8 cellular contexts compared by ENCODE assay signal in the genomic region with DNA sequence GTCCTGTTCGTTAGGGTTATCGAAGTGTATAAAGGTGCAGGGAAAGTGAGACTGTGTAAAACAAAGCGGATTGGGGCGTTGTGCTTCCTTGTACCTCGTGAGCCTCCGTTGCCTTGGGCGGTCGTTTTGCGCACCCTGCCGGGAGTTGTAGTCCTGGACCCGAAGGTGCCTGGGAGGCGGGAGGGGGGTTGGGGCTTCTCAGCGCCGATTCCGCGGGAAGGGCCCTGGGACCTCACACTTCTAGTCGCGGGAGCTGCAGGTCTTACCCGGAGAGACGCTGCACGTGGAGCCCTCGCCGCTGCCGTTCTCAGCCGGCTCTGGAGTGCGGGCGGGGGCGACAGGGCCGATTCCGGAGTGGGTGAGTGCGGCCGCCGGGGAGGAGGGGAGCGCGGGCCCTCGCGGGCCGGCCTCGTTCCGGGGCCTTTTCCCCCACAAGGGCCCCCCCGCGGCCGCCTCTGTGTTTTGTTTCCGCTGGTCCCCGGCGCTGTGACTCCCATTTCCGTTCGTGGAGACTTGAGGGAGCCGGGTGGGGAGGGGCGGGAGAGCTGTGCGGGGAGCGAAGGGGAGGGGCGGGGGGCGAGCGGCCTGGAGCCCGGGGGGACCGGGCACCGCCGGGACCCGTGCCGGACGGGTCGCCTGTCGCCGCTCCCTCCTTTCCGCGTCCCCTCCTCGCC. TPM values are rescaled to one million over a fixed set of nuclear protein-coding genes. Genes with fewer than 3 reads are reported as not detected.
DNase-seq lines count a peak whose midpoint lies in the region; ATAC-seq, FAIRE-seq and TF ChIP-seq lines count a peak whose summit lies in the region.

No MANE protein-coding gene starts in this region.

- H3K9ac ChIP-seq in HepG2 (ENCODE audit: insufficient read depth, low read depth, low read length) = peak overlapping the region; percentile 100

- H3K79me2 ChIP-seq in HepG2 (ENCODE audit: insufficient read depth, low read length) = peaks cover 71% of the 10 kb centered on the region

- H3K4me3 ChIP-seq in HepG2 (replicated peaks in 1 of 3; ENCODE audit: insufficient read depth in 1 of 3, low read depth in 2 of 3, low read length in 3 of 3) = peak overlapping the region; percentile 72 to 100 (median 96)

- peaks cover 16% of the 10 kb centered on the region; the same call in 1 of the 2 replicates for H4K20me1 ChIP-seq in HepG2 (ENCODE audit: insufficient read depth, low read length)

- CTCF ChIA-PET in HepG2 (lab: Yijun Ruan, JAX; ENCODE audit: low intra/inter-chr PET ratio, low total read pairs) = interaction anchor here (1.6 kb wide), 1 partner anchor 66 kb away, joined by 5 read pairs; no protein-coding TSS in a partner anchor

- ATAC-seq in GM19043 (IDR thresholded peaks at IDR 0.05; ENCODE audit: low read depth, unreplicated experiment) (peak; percentile 46), HG03378 (IDR thresholded peaks at IDR 0.05; ENCODE audit: unreplicated experiment) (peak; percentile 52), HepG2 (peak; percentile 77)

- H3K4me1 Mint-ChIP-seq in dendritic cell treated with granulocyte-macrophage colony-stimulating factor and Interleukin-4, amounts not matched to agents 40 ng/mL and 50 ng/mL, for 4 days (ENCODE audit: low read depth) = peaks cover 35% of the 10 kb centered on the region

- H3K27me3 Mint-ChIP-seq in dendritic cell treated with granulocyte-macrophage colony-stimulating factor and Interleukin-4, amounts not matched to agents 40 ng/mL and 50 ng/mL, for 4 days = no peaks in the 10 kb centered on the region

- H3K9me3 ChIP-seq in HepG2 (ENCODE audit: low read length) = no peaks in the 10 kb centered on the region

- TF ChIP-seq EP300 in HepG2 (IDR thresholded peaks at IDR 0.05; ENCODE audit: low read depth in 2 of 2, low read length in 2 of 2) = no peak
- no peak for TF ChIP-seq EP300 in HepG2 (CRISPR knock-in tag; IDR thresholded peaks at IDR 0.05; ENCODE audit: borderline replicate concordance)

- no peak; the same call in 1 of the 2 replicates for TF ChIP-seq RAD21 in HepG2 (CRISPR knock-in tag; IDR thresholded peaks at IDR 0.05)

- POLR2A ChIA-PET in HepG2 (lab: Yijun Ruan, JAX) = interaction anchor here (1.4 to 2.2 kb wide), 3 partner anchors 14 to 129 kb away, joined by 6 to 9 read pairs (median 8); no protein-coding TSS in a partner anchor

- WGBS in HepG2 (ENCODE audit: low lambda C conversion rate) = 0% methylated on average over 11 of the region's 68 CpGs

- peaks cover 37% of the 10 kb centered on the region for H3K36me3 Mint-ChIP-seq in dendritic cell treated with granulocyte-macrophage colony-stimulating factor and Interleukin-4, amounts not matched to agents 40 ng/mL and 50 ng/mL, for 4 days (ENCODE audit: low read depth)

- H3K27ac Mint-ChIP-seq in dendritic cell treated with granulocyte-macrophage colony-stimulating factor and Interleukin-4, amounts not matched to agents 40 ng/mL and 50 ng/mL, for 4 days = peak overlapping the region; percentile 100

- no peak for FAIRE-seq in HepG2 (lab: Jason Lieb, UNC)

- peak overlapping the region; percentile 81 for H3K4me2 ChIP-seq in HepG2 (ENCODE audit: low read depth, low read length)

- H2AFZ ChIP-seq in HepG2 (ENCODE audit: low read length) = peak overlapping the region; percentile 97

- intact Hi-C loops in dendritic cell treated with granulocyte-macrophage colony-stimulating factor and Interleukin-4, amounts not matched to agents 40 ng/mL and 50 ng/mL, for 4 days (cut with micrococcal nuclease) = loop anchor here (2.0 to 10.0 kb wide), 2 partner anchors 279 to 429 kb away; no protein-coding TSS in a partner anchor
- intact Hi-C loops in HepG2 (cut with micrococcal nuclease; ENCODE audit: unreplicated experiment) = loop anchor here (1.0 kb wide), 1 partner anchor 128 kb away; a partner anchor contains a TSS

- H3K9me3 Mint-ChIP-seq in dendritic cell treated with granulocyte-macrophage colony-stimulating factor and Interleukin-4, amounts not matched to agents 40 ng/mL and 50 ng/mL, for 4 days = no peaks in the 10 kb centered on the region

- DNase-seq in AML-193 (lab: John Stamatoyannopoulos, UW) (peak; percentile 53 to 62), NCI-H524 (lab: John Stamatoyannopoulos, UW) (peak; percentile 97), HepG2 (ENCODE audit: low spot score) (peak; percentile 80)
- DNase-seq in activated CD4-positive, alpha-beta T cell treated with anti-CD3 and anti-CD28 coated beads, Interleukin-2, amount 50 U/mL, for 24 hours (ENCODE audit: low read depth in 1 of 2, low spot score in 1 of 2) = peak; percentile 81 to 88
- DNase-seq in stimulated activated CD4-positive, alpha-beta T cell treated with anti-CD3 and anti-CD28 coated beads, Interleukin-2, amount 100 ng/mL, for 48 hours = peak; percentile 70 to 75

- in situ Hi-C loops in HepG2 (cut with HindIII; ENCODE audit: extremely low pct_ligation_motif_present, low pct_unique_long_range_greater_than_20kb) = no loop called here

- TF ChIP-seq CTCF in HepG2 (CRISPR knock-in tag; IDR thresholded peaks at IDR 0.05) = no peak; the same call in none of the 2 replicates

- no peaks in the 10 kb centered on the region; a peak in 1 of 5 replicates for H3K27me3 ChIP-seq in HepG2 (ENCODE audit: control insufficient read depth in 1 of 2, insufficient read depth in 2 of 2, low read length in 2 of 2)

- BruUV-seq in HepG2 (replicated peaks; lab: Mats Ljungman, UMichigan) = no TSS peak

- H3K36me3 ChIP-seq in HepG2 (replicated peaks in 1 of 2; ENCODE audit: control insufficient read depth in 1 of 2, insufficient read depth in 2 of 2, low read length in 2 of 2) = peaks cover 2 to 5% of the 10 kb centered on the region in 2 experiments; a peak in 1 of 5 replicates

- peak; percentile 44 to 71 for TF ChIP-seq POLR2A in HepG2 (IDR thresholded peaks at IDR 0.05; ENCODE audit: insufficient read depth in 1 of 2, low read depth in 2 of 2, low read length in 2 of 2)

- H3K4me1 ChIP-seq in HepG2 (ENCODE audit: insufficient read depth, low read length) = peaks cover 32% of the 10 kb centered on the region

- H3K4me3 Mint-ChIP-seq in dendritic cell treated with granulocyte-macrophage colony-stimulating factor and Interleukin-4, amounts not matched to agents 40 ng/mL and 50 ng/mL, for 4 days = peak overlapping the region; percentile 96

- H3K27ac ChIP-seq in HepG2 (ENCODE audit: extremely low read length, insufficient read depth, low read length) = peak overlapping the region; percentile 100

TF ChIP-seq in HepG2, 621 proteins besides CTCF, POLR2A, EP300 and RAD21 (continues in another document):
- 0 out of 2 replicates have a peak, but pooled peaks have one; percentile 16 for TF ChIP-seq ARNT2 (CRISPR knock-in tag; IDR thresholded peaks at IDR 0.05; ENCODE audit: low read depth)
- TF ChIP-seq HIVEP1 (CRISPR knock-in tag; IDR thresholded peaks at IDR 0.05) = peak; percentile 53; the same call in 1 of the 2 replicates
- no peak for TF ChIP-seq SNRNP70 (IDR thresholded peaks at IDR 0.05; ENCODE audit: low read depth, low read length)

RNA-seq across cellular contexts. Expression of a gene that starts 0.6 kb away (rescaled TPM):
- 13.2 and 19.7 TPM in 2 replicates for total RNA-seq in HepG2 (2016; rRNA removed; fragmentation: Illumina TruSeq; extraction: Trizol)
- total RNA-seq in HepG2 (2016; cell fraction: cytosol; rRNA removed; fragmentation: Illumina TruSeq; extraction: Trizol; ENCODE audit: low read depth) = 4.6 and 5.8 TPM in 2 replicates
- 11.7 and 22.0 TPM in 2 replicates for total RNA-seq in HepG2 (2016; cell fraction: insoluble cytoplasmic fraction; rRNA removed; fragmentation: Illumina TruSeq; extraction: Trizol)
- total RNA-seq in HepG2 (2016; cell fraction: membrane; rRNA removed; fragmentation: Illumina TruSeq; extraction: Trizol) = 4.5 and 4.7 TPM in 2 replicates
- 9.3 and 9.6 TPM in 2 replicates for total RNA-seq in HepG2 (2016; cell fraction: nucleus; rRNA removed; fragmentation: Illumina TruSeq; extraction: Trizol)
- polyA plus RNA-seq in HepG2 (2011; rRNA removed) = 6.0 and 7.4 TPM in 2 replicates
- 2.3 and 4.4 TPM in 2 replicates for polyA plus RNA-seq in HepG2 (2011; cell fraction: cytosol; rRNA removed)
- polyA plus RNA-seq in HepG2 (2011; cell fraction: nucleus; rRNA removed) = 4.9 and 7.8 TPM in 2 replicates
- polyA plus RNA-seq in HepG2 (2012) = 7.0 and 8.1 TPM in 2 replicates
- polyA plus RNA-seq in HepG2 (2016; cell fraction: cytosol; fragmentation: Illumina TruSeq; extraction: Trizol; ENCODE audit: low read depth) = 0.43 TPM in 2 replicates
- 15.8 and 19.0 TPM in 2 replicates for polyA plus RNA-seq in HepG2 (2016; cell fraction: insoluble cytoplasmic fraction; fragmentation: Illumina TruSeq; extraction: Trizol; ENCODE audit: low read depth)
- 1.9 and 2.1 TPM in 2 replicates for polyA plus RNA-seq in HepG2 (2016; cell fraction: membrane; fragmentation: Illumina TruSeq; extraction: Trizol; ENCODE audit: low read depth)
- polyA plus RNA-seq in HepG2 (2016; cell fraction: nucleus; fragmentation: Illumina TruSeq; extraction: Trizol; ENCODE audit: insufficient read depth, low read depth) = 14.9 and 16.5 TPM in 2 replicates
- 1.6 and 6.5 TPM in 2 replicates for polyA minus RNA-seq in HepG2 (2011; rRNA and poly(A)+ RNA removed; ENCODE audit: low replicate concordance)
- 8.3 and 9.0 TPM in 2 replicates for polyA minus RNA-seq in HepG2 (2011; cell fraction: cytosol; rRNA and poly(A)+ RNA removed)
- 10.8 and 12.3 TPM in 2 replicates for polyA minus RNA-seq in HepG2 (2011; cell fraction: nucleus; rRNA and poly(A)+ RNA removed)

RNA-seq across cellular contexts. Expression of a gene that starts 0.7 kb away (rescaled TPM):
- total RNA-seq in HepG2 (2016; rRNA removed; fragmentation: Illumina TruSeq; extraction: Trizol) = 131 and 196 TPM in 2 replicates
- total RNA-seq in HepG2 (2016; cell fraction: cytosol; rRNA removed; fragmentation: Illumina TruSeq; extraction: Trizol; ENCODE audit: low read depth) = 111 and 137 TPM in 2 replicates
- total RNA-seq in HepG2 (2016; cell fraction: insoluble cytoplasmic fraction; rRNA removed; fragmentation: Illumina TruSeq; extraction: Trizol) = 129 and 192 TPM in 2 replicates
- total RNA-seq in HepG2 (2016; cell fraction: membrane; rRNA removed; fragmentation: Illumina TruSeq; extraction: Trizol) = 114 and 139 TPM in 2 replicates
- total RNA-seq in HepG2 (2016; cell fraction: nucleus; rRNA removed; fragmentation: Illumina TruSeq; extraction: Trizol) = 51.5 and 56.2 TPM in 2 replicates
- 116 and 157 TPM in 2 replicates for polyA plus RNA-seq in HepG2 (2011; rRNA removed)
- 100 and 170 TPM in 2 replicates for polyA plus RNA-seq in HepG2 (2011; cell fraction: cytosol; rRNA removed)
- polyA plus RNA-seq in HepG2 (2011; cell fraction: nucleus; rRNA removed) = 23.6 and 25.7 TPM in 2 replicates
- polyA plus RNA-seq in HepG2 (2012) = 135 and 216 TPM in 2 replicates
- polyA plus RNA-seq in HepG2 (2016; cell fraction: cytosol; fragmentation: Illumina TruSeq; extraction: Trizol; ENCODE audit: low read depth) = 321 and 423 TPM in 2 replicates
- 436 and 450 TPM in 2 replicates for polyA plus RNA-seq in HepG2 (2016; cell fraction: insoluble cytoplasmic fraction; fragmentation: Illumina TruSeq; extraction: Trizol; ENCODE audit: low read depth)
- 253 and 314 TPM in 2 replicates for polyA plus RNA-seq in HepG2 (2016; cell fraction: membrane; fragmentation: Illumina TruSeq; extraction: Trizol; ENCODE audit: low read depth)
- polyA plus RNA-seq in HepG2 (2016; cell fraction: nucleus; fragmentation: Illumina TruSeq; extraction: Trizol; ENCODE audit: insufficient read depth, low read depth) = 165 and 176 TPM in 2 replicates
- 10.9 and 31.8 TPM in 2 replicates for polyA minus RNA-seq in HepG2 (2011; rRNA and poly(A)+ RNA removed; ENCODE audit: low replicate concordance)
- polyA minus RNA-seq in HepG2 (2011; cell fraction: cytosol; rRNA and poly(A)+ RNA removed) = 26.7 and 33.7 TPM in 2 replicates
- 27.7 and 33.6 TPM in 2 replicates for polyA minus RNA-seq in HepG2 (2011; cell fraction: nucleus; rRNA and poly(A)+ RNA removed)

Comparison
In these comparisons a context has a peak if more than half of its experiments do, and no peak if none do; other contexts are left out.
1. Peak in every context shown above with its lines: DNase-seq, ATAC-seq, H3K4me3 ChIP-seq and H3K27ac ChIP-seq.